16 cellular contexts compared by ENCODE assay signal in the genomic region with DNA sequence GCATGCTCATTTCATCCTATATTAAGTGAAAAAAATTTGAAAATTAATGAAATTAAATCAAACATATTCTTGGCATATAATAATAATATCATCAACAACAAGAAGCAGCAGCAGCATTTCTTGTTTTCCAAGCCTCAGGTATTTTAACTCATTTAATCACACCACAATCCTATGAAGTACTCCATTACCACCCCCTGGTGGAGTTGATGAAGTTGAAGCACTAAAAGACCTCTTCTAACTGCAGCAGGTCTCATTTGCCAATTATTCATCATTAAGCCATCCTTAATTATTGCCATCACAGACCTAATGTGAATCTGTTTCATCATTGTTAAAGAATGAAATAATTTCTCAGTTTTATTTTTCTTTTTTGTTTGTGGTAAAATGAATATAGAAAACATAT.
DNase-seq lines count a peak whose midpoint lies in the region; TF ChIP-seq lines count a peak whose summit lies in the region.
"Had no signal": no experiment of that assay in that cellular context is flagged by ENCODE, and none has a peak within 500 bp of the region (broad histone marks: within the 10 kb centered on the region; RNA-seq: fewer than 3 reads in every experiment).

No MANE protein-coding gene starts in this region.

- H3K27me3 ChIP-seq in cardiac muscle cell: no peaks in the 10 kb centered on the region
- no peaks in the 10 kb centered on the region for H3K27me3 ChIP-seq in right atrium auricular region
- H3K27me3 ChIP-seq in transverse colon: no peaks in the 10 kb centered on the region

- DNase-seq in cardiac muscle cell (ENCODE audit: low read depth in 1 of 2, low spot score in 1 of 2): peak; percentile 27
- no peak for DNase-seq in right atrium auricular region (ENCODE audit: low spot score)
- peak; percentile 23 for DNase-seq in NCI-H69 (lab: John Stamatoyannopoulos, UW)
- peak; percentile 65 for DNase-seq in epithelial cell of esophagus (ENCODE audit: low read depth)
- no peak for DNase-seq in NCI-H2171 (lab: John Stamatoyannopoulos, UW)
- no peak for DNase-seq in hypothalamus (lab: John Stamatoyannopoulos, UW)
- DNase-seq in CD1c-positive myeloid dendritic cell (ENCODE audit: extremely low spot score): no peak
- DNase-seq in transverse colon: no peak
- DNase-seq: activated CD4-positive, alpha-beta T cell treated with anti-CD3 and anti-CD28 coated beads for 4 hours; activated naive CD4-positive, alpha-beta T cell treated with Interleukin-2 at 50 U/mL for 16 hours; AML-193; hippocampal formation; naive B cell; NCI-H2081 treated with DMSO at 0.1 percent for 48 hours; SHP77; stimulated activated CD4-positive, alpha-beta T cell treated with anti-CD3 and anti-CD28 coated beads, Interleukin-12 subunit alpha, Interleukin-12 subunit beta, amount 100 ng/mL, for 4 hours had no signal

- TF ChIP-seq CTCF in cardiac muscle cell (IDR thresholded peaks at IDR 0.05; ENCODE audit: low read depth, low read length): peak; percentile 27
- TF ChIP-seq CTCF in right atrium auricular region (IDR thresholded peaks at IDR 0.05): no peak
- TF ChIP-seq CTCF in epithelial cell of esophagus (IDR thresholded peaks at IDR 0.05; ENCODE audit: insufficient read depth, low read depth, low read length, missing control alignments): peak; percentile 50
- peak in 1 of 5 experiments; percentile 18 for TF ChIP-seq CTCF in transverse colon (IDR thresholded peaks at IDR 0.05)

- H3K4me1 ChIP-seq in cardiac muscle cell (ENCODE audit: low read depth) (no peaks in the 10 kb centered on the region), right atrium auricular region (no peaks in the 10 kb centered on the region), transverse colon (no peaks in the 10 kb centered on the region)

- intact Hi-C loops in transverse colon (cut with DNase I; ENCODE audit: low total_unique reads): no loop called here

- H3K36me3 ChIP-seq in cardiac muscle cell (no peaks in the 10 kb centered on the region), right atrium auricular region (no peaks in the 10 kb centered on the region), transverse colon (no peaks in the 10 kb centered on the region)

- in situ Hi-C loops in transverse colon (cut with MboI; ENCODE audit: low pct_ligation_motif_present in 1 of 4, low pct_unique_long_range_greater_than_20kb in 1 of 4, low sequenced_read_pairs in 3 of 4): no loop called here

- TF ChIP-seq POLR2A in transverse colon (IDR thresholded peaks at IDR 0.05): no peak

- H3K4me3 ChIP-seq in cardiac muscle cell: no peak overlapping the region
- no peak overlapping the region for H3K4me3 ChIP-seq in right atrium auricular region
- no peak overlapping the region for H3K4me3 ChIP-seq in epithelial cell of esophagus (ENCODE audit: low read length)
- H3K4me3 ChIP-seq in transverse colon: no peak overlapping the region

- no peak overlapping the region for H3K27ac ChIP-seq in cardiac muscle cell
- H3K27ac ChIP-seq in right atrium auricular region: no peak overlapping the region
- H3K27ac ChIP-seq in transverse colon: no peak overlapping the region

- H3K9me3 ChIP-seq in cardiac muscle cell (ENCODE audit: low read depth) (no peaks in the 10 kb centered on the region), right atrium auricular region (no peaks in the 10 kb centered on the region), transverse colon (no peaks in the 10 kb centered on the region)

- no peak for TF ChIP-seq EP300 in transverse colon (IDR thresholded peaks at IDR 0.05; ENCODE audit: low read depth)

Comparison
In these comparisons a context has a peak if more than half of its experiments do, and no peak if none do; other contexts are left out.
1. DNase-seq: peak in cardiac muscle cell (2 of 2), NCI-H69 (single experiment) and epithelial cell of esophagus (single experiment); none in right atrium auricular region (single experiment), NCI-H2171 (single experiment), hypothalamus (0 of 51), CD1c-positive myeloid dendritic cell (single experiment) and transverse colon (single experiment).
2. CTCF ChIP-seq: peak in cardiac muscle cell (single experiment) and epithelial cell of esophagus (single experiment); none in right atrium auricular region (0 of 2).